27 cellular contexts compared by ENCODE assay signal in genomic region chr10:44769449-44769848, GRCh38.
"Had no signal": no experiment of that assay in that cellular context is flagged by ENCODE, and none has a peak within 500 bp of the region (broad histone marks: within the 10 kb centered on the region; RNA-seq: fewer than 3 reads in every experiment).

No MANE protein-coding gene starts in this region.

- H3K4me3 Mint-ChIP-seq: activated CD4-positive, alpha-beta T cell treated with anti-CD3 and anti-CD28 coated beads, Interleukin-2, amount 10 ng/mL, durations not matched to agents 24 days and 14 days; activated CD8-positive, alpha-beta T cell treated with anti-CD3 and anti-CD28 coated beads for 36 hours; activated naive CD4-positive, alpha-beta T cell treated with anti-CD3 and anti-CD28 coated beads for 36 hours; activated T-cell treated with anti-CD3 and anti-CD28 coated beads, Interleukin-2, amount 50 U/mL, for 24 hours; T-helper 1 cell treated with Interleukin-12 subunit alpha and Interleukin-12 subunit beta and Interleukin-4 antibody, amounts not matched to agents 30 μg/mL and 1 μg/mL, for 36 hours; T-helper 2 cell treated with Interferon-gamma antibody and Interleukin-4, amounts not matched to agents 5 μg/mL and 100 μg/mL, for 36 hours had no signal

- H3K4me3 ChIP-seq: adrenal gland, body of pancreas, breast epithelium, SJSA1 had no signal

- H3K9me3 ChIP-seq: adrenal gland, body of pancreas, breast epithelium, SJSA1, SK-N-SH had no signal

- H3K27ac ChIP-seq: adrenal gland, body of pancreas, breast epithelium, SJSA1 had no signal

- ATAC-seq: activated CD8-positive, alpha-beta T cell treated with anti-CD3 and anti-CD28 coated beads for 36 hours; activated naive CD4-positive, alpha-beta T cell treated with anti-CD3 and anti-CD28 coated beads, Interleukin-2, amount 50 U/mL, for 72 hours; body of pancreas; Panc1 had no signal

- H3K9me3 Mint-ChIP-seq: activated CD4-positive, alpha-beta T cell treated with anti-CD3 and anti-CD28 coated beads, Interleukin-2, amount 10 ng/mL, durations not matched to agents 24 days and 14 days; activated CD8-positive, alpha-beta T cell treated with anti-CD3 and anti-CD28 coated beads for 36 hours; activated naive CD4-positive, alpha-beta T cell treated with anti-CD3 and anti-CD28 coated beads for 36 hours; activated naive CD4-positive, alpha-beta T cell treated with anti-CD3 and anti-CD28 coated beads, Interleukin-2, amount 50 U/mL, for 72 hours; activated T-cell treated with anti-CD3 and anti-CD28 coated beads, Interleukin-2, amount 50 U/mL, for 24 hours; activated T-helper 2 cell treated with anti-CD3 and anti-CD28 coated beads, Interferon-gamma antibody, Interleukin-2, Interleukin-4, amounts not matched to agents 10 μg/mL and 5 μg/mL and 100 μg/mL, durations not matched to agents 14 hours and 24 hours and 36 hours; T-helper 1 cell treated with Interleukin-12 subunit alpha and Interleukin-12 subunit beta and Interleukin-4 antibody, amounts not matched to agents 30 μg/mL and 1 μg/mL, for 36 hours; T-helper 2 cell treated with Interferon-gamma antibody and Interleukin-4, amounts not matched to agents 5 μg/mL and 100 μg/mL, for 36 hours had no signal

- H3K36me3 Mint-ChIP-seq: activated naive CD4-positive, alpha-beta T cell treated with anti-CD3 and anti-CD28 coated beads, Interleukin-2, amount 50 U/mL, for 72 hours had no signal

- H3K36me3 ChIP-seq: adrenal gland, breast epithelium, SJSA1 had no signal

- DNase-seq: activated CD4-positive, alpha-beta T cell treated with anti-CD3 and anti-CD28 coated beads, Interleukin-2, amount 10 ng/mL, durations not matched to agents 24 days and 14 days; activated CD4-positive, alpha-beta T cell treated with anti-CD3 and anti-CD28 coated beads, Interleukin-2, amount 50 U/mL, for 4 hours; activated CD8-positive, alpha-beta T cell treated with anti-CD3 and anti-CD28 coated beads for 36 hours; activated gamma-delta T cell treated with Interleukin-2 at 50 U/mL for 16 hours; activated naive CD4-positive, alpha-beta T cell treated with anti-CD3 and anti-CD28 coated beads for 36 hours; activated T-cell treated with anti-CD3 and anti-CD28 coated beads, Interleukin-2, amount 50 U/mL, for 24 hours; adrenal gland; body of pancreas; Karpas-422; KBM-7; NCI-H1105; NCI-H1417 treated with DMSO at 0.1 percent for 48 hours; NCI-H187 treated with DMSO at 0.1 percent for 48 hours; NCI-H2081; NCI-H226; NCI-H446 treated with DMSO at 0.1 percent for 48 hours; NCI-H524; NCI-H69; SHP77; SK-N-SH had no signal

- H3K27me3 ChIP-seq: adrenal gland, body of pancreas, breast epithelium, SJSA1 had no signal

- H3K4me1 ChIP-seq: adrenal gland, breast epithelium, SJSA1 had no signal

- H3K27ac Mint-ChIP-seq: activated CD4-positive, alpha-beta T cell treated with anti-CD3 and anti-CD28 coated beads, Interleukin-2, amount 10 ng/mL, durations not matched to agents 24 days and 14 days; activated CD8-positive, alpha-beta T cell treated with anti-CD3 and anti-CD28 coated beads for 36 hours; activated naive CD4-positive, alpha-beta T cell treated with anti-CD3 and anti-CD28 coated beads for 36 hours; activated naive CD4-positive, alpha-beta T cell treated with anti-CD3 and anti-CD28 coated beads, Interleukin-2, amount 50 U/mL, for 72 hours; activated T-cell treated with anti-CD3 and anti-CD28 coated beads, Interleukin-2, amount 50 U/mL, for 24 hours; activated T-helper 2 cell treated with anti-CD3 and anti-CD28 coated beads, Interferon-gamma antibody, Interleukin-2, Interleukin-4, amounts not matched to agents 10 μg/mL and 5 μg/mL and 100 μg/mL, durations not matched to agents 14 hours and 24 hours and 36 hours; T-helper 1 cell treated with Interleukin-12 subunit alpha and Interleukin-12 subunit beta and Interleukin-4 antibody, amounts not matched to agents 30 μg/mL and 1 μg/mL, for 36 hours; T-helper 2 cell treated with Interferon-gamma antibody and Interleukin-4, amounts not matched to agents 5 μg/mL and 100 μg/mL, for 36 hours had no signal

- H3K4me1 Mint-ChIP-seq: activated CD4-positive, alpha-beta T cell treated with anti-CD3 and anti-CD28 coated beads, Interleukin-2, amount 10 ng/mL, durations not matched to agents 24 days and 14 days had no signal
